12 cellular contexts compared by ENCODE assay signal in the genomic region with DNA sequence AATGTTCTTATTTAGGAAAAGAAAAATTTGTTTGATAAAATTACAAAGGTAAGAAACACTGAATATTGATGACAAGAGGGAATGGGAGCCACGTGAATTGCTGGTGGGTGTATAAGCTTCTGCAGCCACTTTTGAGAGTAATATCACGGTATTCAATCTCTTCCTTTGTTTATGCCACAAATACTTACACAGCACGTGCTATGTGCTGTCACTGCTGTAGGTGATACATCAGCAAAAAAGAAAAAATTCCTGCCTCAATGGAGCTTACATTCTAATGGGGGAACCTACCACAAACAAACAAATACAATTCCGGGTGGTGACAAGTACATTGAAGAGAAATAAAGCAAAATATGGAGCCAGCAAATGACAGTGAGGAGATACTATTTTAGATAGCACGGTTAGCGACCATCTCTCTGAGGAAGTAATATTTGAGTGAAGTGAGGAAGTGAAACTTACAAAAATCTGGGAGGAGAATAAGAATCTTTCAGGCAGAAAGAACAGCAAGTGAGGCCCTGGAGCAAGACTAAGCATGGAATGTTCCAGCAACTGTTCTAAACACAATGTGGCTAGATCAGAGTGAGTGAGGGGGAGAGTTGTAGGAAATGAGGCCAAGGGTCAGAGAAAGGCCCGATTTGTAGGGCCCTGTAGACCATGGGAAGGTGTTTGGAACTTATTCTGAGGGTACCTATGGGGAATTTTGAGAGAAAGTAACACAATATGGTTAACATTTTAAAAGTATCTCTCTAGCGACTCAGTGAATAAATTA. TPM values are rescaled to one million over a fixed set of nuclear protein-coding genes. Genes with fewer than 3 reads are reported as not detected.
DNase-seq lines count a peak whose midpoint lies in the region; ATAC-seq and TF ChIP-seq lines count a peak whose summit lies in the region.
"Had no signal": no experiment of that assay in that cellular context is flagged by ENCODE, and none has a peak within 500 bp of the region (broad histone marks: within the 10 kb centered on the region; RNA-seq: fewer than 3 reads in every experiment).

No MANE protein-coding gene starts in this region.

- no peak for DNase-seq in activated naive CD8-positive, alpha-beta T cell treated with anti-CD3 and anti-CD28 coated beads, Interleukin-2, amount 50 U/mL, for 24 hours
- no peak for DNase-seq in Caco-2
- no peak for DNase-seq in left lung
- no peak for DNase-seq in WTC11 (ENCODE audit: low spot score)
- DNase-seq: COR-L47, NCI-H187, trophoblast cell had no signal

- H3K27me3 ChIP-seq in Caco-2 (replicated peaks; ENCODE audit: control insufficient read depth, insufficient read depth, low read length) = no peaks in the 10 kb centered on the region
- peaks cover 0 to 72% of the 10 kb centered on the region in 2 donors for H3K27me3 ChIP-seq in left lung

- H3K36me3 ChIP-seq in Caco-2 (ENCODE audit: control insufficient read depth, insufficient read depth, low read length) (no peaks in the 10 kb centered on the region), left lung (no peaks in the 10 kb centered on the region)

- peaks cover 16% of the 10 kb centered on the region for H3K27me3 Mint-ChIP-seq in activated naive CD8-positive, alpha-beta T cell treated with anti-CD3 and anti-CD28 coated beads, Interleukin-2, amount 50 U/mL, for 24 hours
- H3K27me3 Mint-ChIP-seq in Caco-2 (ENCODE audit: insufficient read depth, unreplicated experiment) (peaks cover 21% of the 10 kb centered on the region), WTC11 (ENCODE audit: low read depth) (peaks cover 23% of the 10 kb centered on the region)

- TF ChIP-seq CTCF in Caco-2 (IDR thresholded peaks at IDR 0.05; ENCODE audit: insufficient read depth in 1 of 2, low read depth in 1 of 2, low read length in 1 of 2, severe bottlenecking in 1 of 2, unreplicated experiment in 1 of 2) (no peak), left lung (IDR thresholded peaks at IDR 0.05) (no peak), WTC11 (IDR thresholded peaks at IDR 0.05) (no peak)

- H3K27ac ChIP-seq in left lung = no peak overlapping the region
- H3K27ac ChIP-seq: SK-N-MC had no signal

- CTCF ChIA-PET in Caco-2 (lab: Charles Lee) = no interaction called here
- CTCF ChIA-PET in WTC11 (lab: Charles Lee) = no interaction called here

- no TSS peak for BruUV-seq in Caco-2 (replicated peaks; lab: Mats Ljungman, UMichigan)

- H3K36me3 Mint-ChIP-seq in activated naive CD8-positive, alpha-beta T cell treated with anti-CD3 and anti-CD28 coated beads, Interleukin-2, amount 50 U/mL, for 24 hours (ENCODE audit: low read depth) = no peaks in the 10 kb centered on the region
- peaks cover under 1% of the 10 kb centered on the region for H3K36me3 Mint-ChIP-seq in Caco-2 (ENCODE audit: insufficient read depth, unreplicated experiment)
- H3K36me3 Mint-ChIP-seq in WTC11 = no peaks in the 10 kb centered on the region

- H3K9me3 ChIP-seq in Caco-2 = no peaks in the 10 kb centered on the region
- no peaks in the 10 kb centered on the region for H3K9me3 ChIP-seq in left lung

- H3K4me1 Mint-ChIP-seq in activated naive CD8-positive, alpha-beta T cell treated with anti-CD3 and anti-CD28 coated beads, Interleukin-2, amount 50 U/mL, for 24 hours = peaks cover 28% of the 10 kb centered on the region
- H3K4me1 Mint-ChIP-seq in Caco-2 (ENCODE audit: low read depth, unreplicated experiment) (no peaks in the 10 kb centered on the region), WTC11 (no peaks in the 10 kb centered on the region)

- POLR2A ChIA-PET in Caco-2 (lab: Charles Lee) = no interaction called here
- POLR2A ChIA-PET in WTC11 (lab: Charles Lee) = no interaction called here

- H3K27ac Mint-ChIP-seq in activated naive CD8-positive, alpha-beta T cell treated with anti-CD3 and anti-CD28 coated beads, Interleukin-2, amount 50 U/mL, for 24 hours = peak overlapping the region; percentile 24
- H3K27ac Mint-ChIP-seq in Caco-2 (ENCODE audit: unreplicated experiment) (no peak overlapping the region), WTC11 (no peak overlapping the region)

- intact Hi-C loops in Caco-2 (cut with micrococcal nuclease; ENCODE audit: unreplicated experiment) = no loop called here
- intact Hi-C loops in left lung (cut with DNase I) = no loop called here

- H3K4me1 ChIP-seq in Caco-2 (no peaks in the 10 kb centered on the region), left lung (peaks cover 0 to 4% of the 10 kb centered on the region in 2 donors)

- no peaks in the 10 kb centered on the region for H3K9me3 Mint-ChIP-seq in activated naive CD8-positive, alpha-beta T cell treated with anti-CD3 and anti-CD28 coated beads, Interleukin-2, amount 50 U/mL, for 24 hours
- H3K9me3 Mint-ChIP-seq in Caco-2 (ENCODE audit: unreplicated experiment) (no peaks in the 10 kb centered on the region), WTC11 (no peaks in the 10 kb centered on the region)

- H3K4me3 ChIP-seq in Caco-2 (ENCODE audit: low read depth, low read length) = no peak overlapping the region
- H3K4me3 ChIP-seq in left lung = no peak overlapping the region
- H3K4me3 ChIP-seq: SK-N-MC had no signal

- no peak overlapping the region for H3K4me3 Mint-ChIP-seq in activated naive CD8-positive, alpha-beta T cell treated with anti-CD3 and anti-CD28 coated beads, Interleukin-2, amount 50 U/mL, for 24 hours
- H3K4me3 Mint-ChIP-seq in Caco-2 (ENCODE audit: unreplicated experiment) (no peak overlapping the region), WTC11 (no peak overlapping the region)

- ATAC-seq in GM18502 (IDR thresholded peaks at IDR 0.05; ENCODE audit: poor library complexity, unreplicated experiment) (peak; percentile 72), GM21515 (IDR thresholded peaks at IDR 0.05; ENCODE audit: unreplicated experiment) (peak; percentile 58), HG03460 (IDR thresholded peaks at IDR 0.05; ENCODE audit: unreplicated experiment) (peak; percentile 63), GM21381 (IDR thresholded peaks at IDR 0.05; ENCODE audit: unreplicated experiment) (no peak), left lung (no peak), WTC11 (no peak)
- ATAC-seq in activated naive CD8-positive, alpha-beta T cell treated with anti-CD3 and anti-CD28 coated beads, Interleukin-2, amount 50 U/mL, for 24 hours = no peak

TF ChIP-seq in WTC11, 78 proteins besides CTCF, POLR2A, EP300 and RAD21:
- TF ChIP-seq, protein P1, sequence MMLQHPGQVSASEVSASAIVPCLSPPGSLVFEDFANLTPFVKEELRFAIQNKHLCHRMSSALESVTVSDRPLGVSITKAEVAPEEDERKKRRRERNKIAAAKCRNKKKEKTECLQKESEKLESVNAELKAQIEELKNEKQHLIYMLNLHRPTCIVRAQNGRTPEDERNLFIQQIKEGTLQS (CRISPR knock-in tag; conservative IDR thresholded peaks at IDR 0.05) = no peak
- TF ChIP-seq, protein P2, sequence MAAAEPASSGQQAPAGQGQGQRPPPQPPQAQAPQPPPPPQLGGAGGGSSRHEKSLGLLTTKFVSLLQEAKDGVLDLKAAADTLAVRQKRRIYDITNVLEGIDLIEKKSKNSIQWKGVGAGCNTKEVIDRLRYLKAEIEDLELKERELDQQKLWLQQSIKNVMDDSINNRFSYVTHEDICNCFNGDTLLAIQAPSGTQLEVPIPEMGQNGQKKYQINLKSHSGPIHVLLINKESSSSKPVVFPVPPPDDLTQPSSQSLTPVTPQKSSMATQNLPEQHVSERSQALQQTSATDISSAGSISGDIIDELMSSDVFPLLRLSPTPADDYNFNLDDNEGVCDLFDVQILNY (CRISPR knock-in tag; IDR thresholded peaks at IDR 0.05) = no peak
- TF ChIP-seq ESRRA (CRISPR knock-in tag; IDR thresholded peaks at IDR 0.05; ENCODE audit: borderline replicate concordance) = no peak

RNA-seq across cellular contexts. Expression of gene FCRLB, which starts 2.6 kb away (rescaled TPM):
- total RNA-seq in Caco-2 (2022) (0.29 and 0.30 TPM in 2 replicates), left lung (1 to 10 TPM in 1 of 2 donors, under 1 TPM in 1; 0.70 to 1.1 TPM), WTC11 (2021) (0.16 to 0.50 TPM (median 0.37 TPM) in 3 replicates)

RNA-seq across cellular contexts. Expression of gene FCRLA, which starts 11.7 kb away (rescaled TPM):
- total RNA-seq in Caco-2 (2022) = not detected in 2 replicates
- total RNA-seq in left lung = under 1 TPM in 1 of 2 donors, not detected in 1; 0.34 TPM
- total RNA-seq in WTC11 (2021) = 0.11 to 0.25 TPM (median 0.15 TPM) in 3 replicates

RNA-seq across cellular contexts. Expression of gene DUSP12, which starts 30.8 kb away (rescaled TPM):
- total RNA-seq in Caco-2 (2022) (51.2 and 54.9 TPM in 2 replicates), left lung (10 to 100 TPM; 13.6 to 18.9 TPM), WTC11 (2021) (24.5 to 29.4 TPM (median 27.6 TPM) in 3 replicates)

RNA-seq across cellular contexts. Expression of gene ATF6, which starts 47.4 kb away (rescaled TPM):
- total RNA-seq in Caco-2 (2022) = 14.5 and 16.4 TPM in 2 replicates
- 10 to 100 TPM; 27.3 to 32.2 TPM for total RNA-seq in left lung
- 10.6 to 13.9 TPM (median 13.7 TPM) in 3 replicates for total RNA-seq in WTC11 (2021)

RNA-seq across cellular contexts. Expression of gene FCGR2B, which starts 55.8 kb away (rescaled TPM):
- total RNA-seq in Caco-2 (2022) = not detected in 2 replicates
- 10 to 100 TPM in 1 of 2 donors, 1 to 10 TPM in 1; 8.8 to 24.1 TPM for total RNA-seq in left lung
- 0.09 to 0.11 TPM in 2 of 3 replicates, not detected in the other for total RNA-seq in WTC11 (2021)

Comparison
In these comparisons a context has a peak if more than half of its experiments do, and no peak if none do; other contexts are left out.
1. ATAC-seq: peak in GM18502 (single experiment), GM21515 (single experiment) and HG03460 (single experiment); none in activated naive CD8-positive, alpha-beta T cell treated with anti-CD3 and anti-CD28 coated beads, Interleukin-2, amount 50 U/mL, for 24 hours (single experiment), GM21381 (single experiment), left lung (single experiment) and WTC11 (single experiment).